ENCODE assay signal across 22 cellular contexts in the genomic region with DNA sequence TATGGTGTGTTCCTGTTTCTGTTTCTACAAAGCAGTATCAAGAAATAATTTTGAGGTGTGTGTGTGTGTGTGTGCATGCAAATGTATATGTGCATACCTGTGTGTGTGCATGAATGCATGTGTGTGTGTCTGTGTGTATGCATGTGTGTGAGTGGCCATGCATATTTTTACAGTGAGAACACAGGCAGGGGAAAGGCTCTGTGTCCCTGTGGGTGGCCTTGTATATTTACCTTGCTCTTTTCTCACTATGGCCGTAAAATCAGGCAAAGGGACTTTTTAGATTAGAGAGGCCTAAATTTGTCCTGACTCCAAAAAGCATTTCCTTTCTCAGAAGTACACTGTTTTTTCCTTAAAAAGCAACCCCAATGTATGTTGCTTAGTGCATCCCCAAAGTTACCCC.
DNase-seq lines count a peak whose midpoint lies in the region; ATAC-seq and TF ChIP-seq lines count a peak whose summit lies in the region.
"Had no signal": no experiment of that assay in that cellular context is flagged by ENCODE, and none has a peak within 500 bp of the region (broad histone marks: within the 10 kb centered on the region; RNA-seq: fewer than 3 reads in every experiment).

No MANE protein-coding gene starts in this region.

- in situ Hi-C loops in IMR-90 (cut with MboI; ENCODE audit: low sequenced_read_pairs): no loop called here

- intact Hi-C loops in IMR-90 (cut with micrococcal nuclease) (no loop called here), body of pancreas (cut with DNase I) (no loop called here), stomach (cut with DNase I; ENCODE audit: low total_unique reads) (no loop called here)

- no peak overlapping the region for H3K27ac ChIP-seq in IMR-90 (ENCODE audit: insufficient read depth, low read length)
- peak overlapping the region; percentile 91 for H3K27ac ChIP-seq in SJSA1
- H3K27ac ChIP-seq in body of pancreas: no peak overlapping the region
- H3K27ac ChIP-seq in stomach: no peak overlapping the region
- H3K27ac ChIP-seq: 22Rv1; BLaER1 treated with 17β-estradiol and CSF1 and Interleukin-3, amounts not matched to agents 10 nM and 100 nM had no signal

- no peak for TF ChIP-seq RAD21 in IMR-90 (IDR thresholded peaks at IDR 0.05; ENCODE audit: low read length)

- H2AK9ac ChIP-seq in IMR-90 (replicated peaks; ENCODE audit: low read depth, low read length, poor library complexity): no peak overlapping the region

- no peaks in the 10 kb centered on the region for H3K36me3 ChIP-seq in IMR-90 (ENCODE audit: control insufficient read depth, insufficient read depth, low read length)
- no peaks in the 10 kb centered on the region for H3K36me3 ChIP-seq in SJSA1
- H3K36me3 ChIP-seq in body of pancreas (replicated peaks in 1 of 2; ENCODE audit: insufficient read depth in 1 of 2, low read depth in 2 of 2): no peaks in the 10 kb centered on the region
- H3K36me3 ChIP-seq in stomach: no peaks in the 10 kb centered on the region
- H3K36me3 ChIP-seq: BE2C; BLaER1 treated with 17β-estradiol and CSF1 and Interleukin-3, amounts not matched to agents 10 nM and 100 nM; HAP-1 had no signal

- H2BK20ac ChIP-seq in IMR-90 (ENCODE audit: low read depth, low read length): 0 out of 2 replicates have a peak overlapping the region, but pooled peaks have one; percentile 18

- H2BK15ac ChIP-seq in IMR-90 (ENCODE audit: low read depth, low read length): 0 out of 3 replicates have a peak overlapping the region, but pooled peaks have one; percentile 7

- dilution Hi-C loops in IMR-90 (cut with HindIII; ENCODE audit: low sequenced_read_pairs, unreplicated experiment): no loop called here

- POLR2A ChIA-PET in IMR-90 (lab: Charles Lee; ENCODE audit: unreplicated experiment): no interaction called here

- H3K4me2 ChIP-seq in IMR-90 (ENCODE audit: low read depth, low read length): peak overlapping the region; percentile 28; the same call in 1 of the 2 replicates
- H3K4me2 ChIP-seq: BLaER1 treated with 17β-estradiol and CSF1 and Interleukin-3, amounts not matched to agents 10 nM and 100 nM had no signal

- peaks cover 8% of the 10 kb centered on the region for H3K9me1 ChIP-seq in IMR-90 (ENCODE audit: insufficient read depth, low read length)

- CTCF ChIA-PET in IMR-90 (lab: Yijun Ruan, JAX): interaction anchor here (0.6 to 0.7 kb wide), 2 partner anchors 90 to 104 kb away, joined by 3 to 8 read pairs; no protein-coding TSS in a partner anchor

- no peak overlapping the region for H2AK5ac ChIP-seq in IMR-90 (ENCODE audit: low read depth, low read length)

- WGBS in IMR-90 (ENCODE audit: extremely low coverage in 2 of 2, insufficient read length in 1 of 2), 2 experiments: no CpG with 5 or more reads among the region's 1 CpG
- 61 to 65% methylated on average over 1 of the region's 1 CpG for WGBS in body of pancreas, 2 donors
- WGBS in stomach, 5 donors: 57 to 73% (median 65%) methylated on average over 1 of the region's 1 CpG

- H3K14ac ChIP-seq in IMR-90 (replicated peaks; ENCODE audit: low read depth, low read length): no peak overlapping the region; the same call in 1 of the 2 replicates

- TF ChIP-seq POLR2A in IMR-90 (IDR thresholded peaks at IDR 0.05; ENCODE audit: low read depth, low read length): no peak
- TF ChIP-seq POLR2A in body of pancreas (IDR thresholded peaks at IDR 0.05): no peak
- no peak for TF ChIP-seq POLR2A in stomach (IDR thresholded peaks at IDR 0.05)

- H4K20me1 ChIP-seq in IMR-90 (ENCODE audit: insufficient read depth, low read length): peaks cover 2% of the 10 kb centered on the region; the same call in 1 of the 2 replicates
- H4K20me1 ChIP-seq: BLaER1 treated with 17β-estradiol and CSF1 and Interleukin-3, amounts not matched to agents 10 nM and 100 nM had no signal

- no peak; the same call in 1 of the 2 replicates for ATAC-seq in IMR-90 (ENCODE audit: low read depth)
- no peak for ATAC-seq in body of pancreas

- BruUV-seq in IMR-90 (replicated peaks; lab: Mats Ljungman, UMichigan): no TSS peak

- H2BK120ac ChIP-seq in IMR-90 (ENCODE audit: low read depth, low read length): no peak overlapping the region

- no peak overlapping the region for H2AFZ ChIP-seq in IMR-90 (replicated peaks; ENCODE audit: low read length, poor library complexity)

- DNase-seq in IMR-90: no peak
- peak; percentile 73 to 86 for DNase-seq in SJSA1 (ENCODE audit: low read depth in 1 of 2, low spot score in 2 of 2)
- no peak for DNase-seq in glutamatergic neuron
- DNase-seq in nephron progenitor cell: no peak
- DNase-seq in body of pancreas: no peak
- DNase-seq in GM19240 (ENCODE audit: insufficient read length, low spot score): no peak
- no peak for DNase-seq in medulla oblongata (ENCODE audit: extremely low spot score)
- no peak for DNase-seq in stomach
- DNase-seq: AML-193; BE2C; Calu3; CD4-positive, alpha-beta T cell; COR-L47; DMS53; DMS79 treated with DMSO at 0.1 percent for 48 hours; GF-D8; GOT3; HFFc6 had no signal

- no peak for TF ChIP-seq EP300 in stomach (IDR thresholded peaks at IDR 0.05)

- H3K36me3 Mint-ChIP-seq in glutamatergic neuron (ENCODE audit: unreplicated experiment) (no peaks in the 10 kb centered on the region), nephron progenitor cell (ENCODE audit: low read depth) (peaks cover 8% of the 10 kb centered on the region)
- H3K36me3 Mint-ChIP-seq: CD14-positive monocyte had no signal

- H3K27ac Mint-ChIP-seq in glutamatergic neuron (ENCODE audit: unreplicated experiment) (peak overlapping the region; percentile 31), nephron progenitor cell (peak overlapping the region; percentile 31)
- H3K27ac Mint-ChIP-seq: CD14-positive monocyte; CD4-positive, alpha-beta T cell; HFFc6 had no signal

- peak overlapping the region; percentile 64; the same call in 1 of the 2 replicates for H3K18ac ChIP-seq in IMR-90 (ENCODE audit: low read depth, low read length)

- 0 out of 2 replicates have a peak overlapping the region, but pooled peaks have one; percentile 39 for H3K23ac ChIP-seq in IMR-90 (ENCODE audit: low read depth, low read length)

- no peak overlapping the region for H2BK5ac ChIP-seq in IMR-90 (ENCODE audit: low read depth, low read length, poor library complexity, severe bottlenecking)

- no peak overlapping the region for H3K4me3 Mint-ChIP-seq in glutamatergic neuron (ENCODE audit: unreplicated experiment)
- H3K4me3 Mint-ChIP-seq in nephron progenitor cell: no peak overlapping the region
- H3K4me3 Mint-ChIP-seq: CD14-positive monocyte; CD4-positive, alpha-beta T cell; HFFc6 had no signal

- peaks cover 5% of the 10 kb centered on the region for H3K27me3 Mint-ChIP-seq in glutamatergic neuron (ENCODE audit: unreplicated experiment)
- no peaks in the 10 kb centered on the region for H3K27me3 Mint-ChIP-seq in nephron progenitor cell (ENCODE audit: low read depth, poor library complexity)
- H3K27me3 Mint-ChIP-seq: CD4-positive, alpha-beta T cell had no signal

- H3K9me3 Mint-ChIP-seq in glutamatergic neuron (ENCODE audit: unreplicated experiment) (peaks cover 3% of the 10 kb centered on the region), nephron progenitor cell (peaks cover 7% of the 10 kb centered on the region)
- H3K9me3 Mint-ChIP-seq: CD4-positive, alpha-beta T cell; HFFc6 had no signal

- H3K4me3 ChIP-seq in IMR-90 (ENCODE audit: insufficient read depth, low read depth, low read length) (no peak overlapping the region), SJSA1 (no peak overlapping the region), body of pancreas (no peak overlapping the region), stomach (no peak overlapping the region)
- H3K4me3 ChIP-seq: BLaER1 treated with 17β-estradiol and CSF1 and Interleukin-3, amounts not matched to agents 10 nM and 100 nM; HAP-1 had no signal

- H3K79me1 ChIP-seq in IMR-90 (ENCODE audit: low read depth in 1 of 2, low read length in 2 of 2): peaks cover 7 to 8% of the 10 kb centered on the region in 2 experiments

- no peak for TF ChIP-seq CTCF in IMR-90 (conservative IDR thresholded peaks at IDR 0.05; ENCODE audit: low read depth, low read length)
- TF ChIP-seq CTCF in glutamatergic neuron (IDR thresholded peaks at IDR 0.05; ENCODE audit: partially characterized antibody, unreplicated experiment): no peak
- TF ChIP-seq CTCF in nephron progenitor cell (IDR thresholded peaks at IDR 0.05): no peak
- no peak for TF ChIP-seq CTCF in body of pancreas (IDR thresholded peaks at IDR 0.05)
- no peak for TF ChIP-seq CTCF in stomach (IDR thresholded peaks at IDR 0.05)

- H3K56ac ChIP-seq in IMR-90 (ENCODE audit: extremely low read depth, insufficient read depth, low read length): no peak overlapping the region

- H3K4me1 Mint-ChIP-seq in glutamatergic neuron (ENCODE audit: low read depth, unreplicated experiment): peaks cover 10% of the 10 kb centered on the region
- H3K4me1 Mint-ChIP-seq in nephron progenitor cell: peaks cover 15% of the 10 kb centered on the region
- H3K4me1 Mint-ChIP-seq: CD14-positive monocyte had no signal

- no peaks in the 10 kb centered on the region for H3K27me3 ChIP-seq in IMR-90 (ENCODE audit: control insufficient read depth, insufficient read depth, low read length)
- H3K27me3 ChIP-seq in SJSA1 (replicated peaks): no peaks in the 10 kb centered on the region
- no peaks in the 10 kb centered on the region for H3K27me3 ChIP-seq in body of pancreas
- no peaks in the 10 kb centered on the region for H3K27me3 ChIP-seq in stomach
- H3K27me3 ChIP-seq: BE2C; BLaER1 treated with 17β-estradiol and CSF1 and Interleukin-3, amounts not matched to agents 10 nM and 100 nM had no signal

- H3K9ac ChIP-seq in IMR-90 (ENCODE audit: low read depth, low read length): no peak overlapping the region
- H3K9ac ChIP-seq: BLaER1 treated with 17β-estradiol and CSF1 and Interleukin-3, amounts not matched to agents 10 nM and 100 nM had no signal

- H3K9me3 ChIP-seq in IMR-90 (ENCODE audit: control insufficient read depth, insufficient read depth, low read length) (no peaks in the 10 kb centered on the region), SJSA1 (replicated peaks) (no peaks in the 10 kb centered on the region; the same call in 1 of the 2 replicates), body of pancreas (no peaks in the 10 kb centered on the region), stomach (no peaks in the 10 kb centered on the region)
- H3K9me3 ChIP-seq: BLaER1 treated with 17β-estradiol and CSF1 and Interleukin-3, amounts not matched to agents 10 nM and 100 nM; HAP-1 had no signal

- no peak overlapping the region for H4K91ac ChIP-seq in IMR-90 (ENCODE audit: insufficient read depth, low read depth, low read length)

- no peak overlapping the region; a peak in 1 of 4 replicates for H4K8ac ChIP-seq in IMR-90 (ENCODE audit: low read depth in 2 of 2, low read length in 2 of 2)

- no peak overlapping the region for H3K4ac ChIP-seq in IMR-90 (ENCODE audit: low read depth, low read length)

- H3K4me1 ChIP-seq in IMR-90 (ENCODE audit: control insufficient read depth, insufficient read depth, low read length) (peaks cover 9% of the 10 kb centered on the region), SJSA1 (replicated peaks) (peaks cover 48% of the 10 kb centered on the region), body of pancreas (no peaks in the 10 kb centered on the region), stomach (peaks cover 0 to 13% (median 3%) of the 10 kb centered on the region in 4 donors)
- H3K4me1 ChIP-seq: BLaER1 treated with 17β-estradiol and CSF1 and Interleukin-3, amounts not matched to agents 10 nM and 100 nM; HAP-1 had no signal

- peak overlapping the region; percentile 11; the same call in 1 of the 2 replicates for H4K5ac ChIP-seq in IMR-90 (ENCODE audit: low read depth, low read length)

TF ChIP-seq in IMR-90, 13 proteins besides CTCF, POLR2A, EP300 and RAD21 (continues in another document):
- TF ChIP-seq RFX5 (IDR thresholded peaks at IDR 0.05; ENCODE audit: low read depth, low read length): no peak

Comparison
In these comparisons a context has a peak if more than half of its experiments do, and no peak if none do; other contexts are left out.
1. DNase-seq: peak in SJSA1 (2 of 2); none in IMR-90 (single experiment), glutamatergic neuron (single experiment), nephron progenitor cell (single experiment), body of pancreas (0 of 4), GM19240 (single experiment), medulla oblongata (single experiment) and stomach (single experiment).